22 cellular contexts compared by ENCODE assay signal in genomic region chr2:197939787-197940186, GRCh38.
"Had no signal": no experiment of that assay in that cellular context is flagged by ENCODE, and none has a peak within 500 bp of the region (broad histone marks: within the 10 kb centered on the region; RNA-seq: fewer than 3 reads in every experiment).

No MANE protein-coding gene starts in this region.

- DNase-seq: Kasumi-1, MM.1S, NCI-H1092 treated with DMSO at 0.1 percent for 48 hours, NCI-H1436, NCI-H187, NCI-H2029, NCI-H2081 treated with DMSO at 0.1 percent for 48 hours, NCI-H2171, NCI-H226, NCI-H446, NCI-H510A, NCI-H526, Right ventricle myocardium superior, RPMI8226, SIG-M5 had no signal

- H3K9me3 ChIP-seq: SJSA1 had no signal

- H3K9ac ChIP-seq: KMS-11 had no signal

- H3K4me3 ChIP-seq: K562, SJSA1, SK-N-MC had no signal

- H3K27me3 ChIP-seq: SJSA1 had no signal

- H3K27ac ChIP-seq: HL-60, KMS-11, SJSA1, SK-N-MC had no signal

- H3K36me3 ChIP-seq: SJSA1 had no signal

- H3K4me2 ChIP-seq: KMS-11 had no signal

- H3K4me1 ChIP-seq: SJSA1 had no signal

- FAIRE-seq: HTR-8/SVneo, K562, RCC 7860 had no signal
